17 cellular contexts compared by ENCODE assay signal in the genomic region with DNA sequence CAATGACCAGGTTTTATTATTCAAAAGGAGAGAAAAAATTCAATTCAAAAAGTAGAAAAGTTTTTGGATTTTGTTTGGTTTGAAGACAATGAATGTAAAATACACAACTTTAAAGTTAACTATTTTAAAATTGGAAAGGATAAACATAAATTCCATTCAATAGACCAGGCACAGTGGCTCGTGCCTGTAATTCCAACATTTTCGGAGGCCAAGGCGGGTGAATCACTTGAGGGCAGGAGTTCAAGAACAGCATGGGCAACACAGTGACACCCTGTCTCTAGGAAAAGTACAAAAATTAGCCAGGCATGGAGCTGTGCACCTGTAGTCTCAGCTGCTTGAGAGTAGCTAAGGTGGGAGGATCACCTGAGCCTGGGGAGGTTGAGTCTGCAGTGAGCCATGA. TPM values are rescaled to one million over a fixed set of nuclear protein-coding genes. Genes with fewer than 3 reads are reported as not detected.
DNase-seq lines count a peak whose midpoint lies in the region; TF ChIP-seq lines count a peak whose summit lies in the region.
"Had no signal": no experiment of that assay in that cellular context is flagged by ENCODE, and none has a peak within 500 bp of the region (broad histone marks: within the 10 kb centered on the region; RNA-seq: fewer than 3 reads in every experiment).

No MANE protein-coding gene starts in this region.

- no peaks in the 10 kb centered on the region for H3K36me3 ChIP-seq in SJSA1
- H3K36me3 ChIP-seq in effector memory CD4-positive, alpha-beta T cell (ENCODE audit: control insufficient read depth, insufficient read depth, low read length): no peaks in the 10 kb centered on the region
- H3K36me3 ChIP-seq: BE2C had no signal

- peaks cover 12% of the 10 kb centered on the region for H3K4me1 ChIP-seq in SJSA1 (replicated peaks)
- H3K4me1 ChIP-seq in effector memory CD4-positive, alpha-beta T cell (ENCODE audit: control insufficient read depth, insufficient read depth, low read length, poor library complexity, severe bottlenecking): no peaks in the 10 kb centered on the region
- H3K4me1 ChIP-seq: BE2C had no signal

- DNase-seq in EH (ENCODE audit: low read depth) (peak; percentile 50), HFFc6 (no peak), SJSA1 (ENCODE audit: low read depth in 1 of 2, low spot score in 2 of 2) (peak; percentile 37 to 56), fibroblast of peridontal ligament (ENCODE audit: extremely low read depth) (peak; percentile 49), dedifferentiated amniotic fluid mesenchymal stem cell (ENCODE audit: extremely low spot score) (no peak), MV-4-11 (lab: John Stamatoyannopoulos, UW) (no peak)
- DNase-seq in effector memory CD4-positive, alpha-beta T cell: no peak
- DNase-seq: BE2C; C1 segment of cervical spinal cord; CD4-positive, CD25-positive, alpha-beta regulatory T cell; CD8-positive, alpha-beta memory T cell; COR-L47; DMS 273 treated with DMSO at 0.1 percent for 48 hours; DMS53; DND-41; GDM1 had no signal

- no peak for TF ChIP-seq CTCF in HFFc6 (IDR thresholded peaks at IDR 0.05)

- peak overlapping the region; percentile 41; the same call in 1 of the 2 replicates for H3K4me3 Mint-ChIP-seq in HFFc6
- H3K4me3 Mint-ChIP-seq: CD4-positive, CD25-positive, alpha-beta regulatory T cell; CD8-positive, alpha-beta memory T cell; GM23338 had no signal

- H3K27ac ChIP-seq in SJSA1: no peak overlapping the region
- no peak overlapping the region for H3K27ac ChIP-seq in effector memory CD4-positive, alpha-beta T cell (ENCODE audit: insufficient read depth, low read length, poor library complexity, severe bottlenecking)

- H3K9me3 ChIP-seq in SJSA1 (replicated peaks): no peaks in the 10 kb centered on the region
- no peaks in the 10 kb centered on the region for H3K9me3 ChIP-seq in effector memory CD4-positive, alpha-beta T cell (ENCODE audit: control insufficient read depth, low read length)
- H3K9me3 ChIP-seq: BE2C had no signal

- H3K27me3 Mint-ChIP-seq in HFFc6 (ENCODE audit: insufficient read depth): no peaks in the 10 kb centered on the region
- H3K27me3 Mint-ChIP-seq: CD4-positive, CD25-positive, alpha-beta regulatory T cell; CD8-positive, alpha-beta memory T cell had no signal

- H3K9me3 Mint-ChIP-seq in HFFc6: no peaks in the 10 kb centered on the region
- H3K9me3 Mint-ChIP-seq: GM23338 had no signal

- no peak overlapping the region for H3K4me3 ChIP-seq in SJSA1
- no peak overlapping the region for H3K4me3 ChIP-seq in effector memory CD4-positive, alpha-beta T cell (ENCODE audit: insufficient read depth, low read depth, low read length, poor library complexity, severe bottlenecking)
- H3K4me3 ChIP-seq: GM23338 had no signal

- peak overlapping the region; percentile 2; the same call in 1 of the 2 replicates for H3K27ac Mint-ChIP-seq in HFFc6
- H3K27ac Mint-ChIP-seq: CD4-positive, CD25-positive, alpha-beta regulatory T cell; CD8-positive, alpha-beta memory T cell; GM23338 had no signal

- peaks cover 42% of the 10 kb centered on the region for H3K4me1 Mint-ChIP-seq in HFFc6 (ENCODE audit: low read depth)
- H3K4me1 Mint-ChIP-seq: CD4-positive, CD25-positive, alpha-beta regulatory T cell; CD8-positive, alpha-beta memory T cell; GM23338 had no signal

- no peaks in the 10 kb centered on the region for H3K27me3 ChIP-seq in SJSA1 (replicated peaks)
- no peaks in the 10 kb centered on the region for H3K27me3 ChIP-seq in effector memory CD4-positive, alpha-beta T cell (replicated peaks; ENCODE audit: control insufficient read depth, insufficient read depth, low read length, poor library complexity, severe bottlenecking)
- H3K27me3 ChIP-seq: BE2C had no signal

- H3K36me3 Mint-ChIP-seq in HFFc6 (ENCODE audit: low read depth): no peaks in the 10 kb centered on the region; the same call in 1 of the 2 replicates
- H3K36me3 Mint-ChIP-seq: CD4-positive, CD25-positive, alpha-beta regulatory T cell; CD8-positive, alpha-beta memory T cell had no signal

RNA-seq across cellular contexts. Expression of gene SCN9A, which starts 54.7 kb away (rescaled TPM):
- total RNA-seq in HFFc6 (2021; fragmentation: NEBNext Ultra II Directional; extraction: Animal tissue kit (Norgen Biotek cat#: 25700)): 10 to 100 TPM; 41.1 to 66.1 (median 55.8) TPM
- total RNA-seq in SJSA1 (2014; rRNA removed; shearing (Covaris generic)): 11.5 and 19.9 TPM in 2 replicates
- total RNA-seq: CD8-positive, alpha-beta memory T cell had no signal

Comparison
In these comparisons a context has a peak if more than half of its experiments do, and no peak if none do; other contexts are left out.
1. DNase-seq: peak in EH (single experiment), SJSA1 (2 of 2) and fibroblast of peridontal ligament (single experiment); none in HFFc6 (single experiment), dedifferentiated amniotic fluid mesenchymal stem cell (single experiment), effector memory CD4-positive, alpha-beta T cell (0 of 3) and MV-4-11 (single experiment).